Comparison of ENCODE assay signal across 7 cellular contexts in genomic region chr13:23433171-23434153, GRCh38. TPM values are rescaled to one million over a fixed set of nuclear protein-coding genes. Genes with fewer than 3 reads are reported as not detected.
A peak's percentile ranks its signal among the peaks of the same experiment; 100 is the strongest.
DNase-seq lines count a peak whose midpoint lies in the region; ATAC-seq, FAIRE-seq and TF ChIP-seq lines count a peak whose summit lies in the region.

TSS of gene SACS (minus strand) at chr13:23433702. CDS start at chr13:23411239, 22,463 bp downstream.

- TF ChIP-seq POLR2A in H54 (IDR thresholded peaks at IDR 0.05; ENCODE audit: low read depth, low read length): peak; percentile 46; the same call in 1 of the 2 replicates

- H3K4me1 Mint-ChIP-seq in stimulated activated effector memory CD8-positive, alpha-beta T cell treated with anti-CD3 and anti-CD28 coated beads, Interleukin-12 subunit alpha, Interleukin-12 subunit beta, amount 100 ng/mL, for 72 hours: peaks cover 9% of the 10 kb centered on the region

- H3K4me1 ChIP-seq in colonic mucosa (no peaks in the 10 kb centered on the region), kidney (ENCODE audit: control insufficient read depth in 1 of 2, insufficient read depth in 1 of 2, low read depth in 1 of 2, low read length in 2 of 2) (peaks cover 0 to 4% of the 10 kb centered on the region in 2 donors)

- no peak within 1 kb of the TSS for H3K27ac ChIP-seq in colonic mucosa
- H3K27ac ChIP-seq in kidney (ENCODE audit: low read depth in 2 of 2, low read length in 2 of 2): no peak within 1 kb of the TSS

- H3K4me3 Mint-ChIP-seq in stimulated activated effector memory CD8-positive, alpha-beta T cell treated with anti-CD3 and anti-CD28 coated beads, Interleukin-12 subunit alpha, Interleukin-12 subunit beta, amount 100 ng/mL, for 72 hours: no peak within 1 kb of the TSS

- no peaks in the 10 kb centered on the region for H3K9me3 Mint-ChIP-seq in stimulated activated effector memory CD8-positive, alpha-beta T cell treated with anti-CD3 and anti-CD28 coated beads, Interleukin-12 subunit alpha, Interleukin-12 subunit beta, amount 100 ng/mL, for 72 hours

- TF ChIP-seq CTCF in colonic mucosa (IDR thresholded peaks at IDR 0.05) (no peak), kidney (IDR thresholded peaks at IDR 0.05; ENCODE audit: borderline replicate concordance, extremely low read depth, insufficient read depth) (no peak)

- no peak within 1 kb of the TSS for H3K27ac Mint-ChIP-seq in stimulated activated effector memory CD8-positive, alpha-beta T cell treated with anti-CD3 and anti-CD28 coated beads, Interleukin-12 subunit alpha, Interleukin-12 subunit beta, amount 100 ng/mL, for 72 hours

- intact Hi-C loops in colonic mucosa (cut with DNase I) (no loop called here), kidney (cut with DNase I) (no loop called here)

- no peak for FAIRE-seq in H54 (lab: Jason Lieb, UNC)
- no peak for FAIRE-seq in kidney (lab: Jason Lieb, UNC)

- H3K36me3 Mint-ChIP-seq in stimulated activated effector memory CD8-positive, alpha-beta T cell treated with anti-CD3 and anti-CD28 coated beads, Interleukin-12 subunit alpha, Interleukin-12 subunit beta, amount 100 ng/mL, for 72 hours: no peaks in the 10 kb centered on the region

- H3K9ac ChIP-seq in colonic mucosa (ENCODE audit: low read depth in 2 of 2, low read length in 2 of 2): no peak within 1 kb of the TSS
- no peak within 1 kb of the TSS for H3K9ac ChIP-seq in kidney (ENCODE audit: low read length in 2 of 2)

- peak; percentile 37 for ATAC-seq in stimulated activated effector memory CD8-positive, alpha-beta T cell treated with anti-CD3 and anti-CD28 coated beads, Interleukin-12 subunit alpha, Interleukin-12 subunit beta, amount 100 ng/mL, for 72 hours
- no peak for ATAC-seq in GM19395 (IDR thresholded peaks at IDR 0.05; ENCODE audit: unreplicated experiment)

- H3K36me3 ChIP-seq in colonic mucosa (no peaks in the 10 kb centered on the region), kidney (ENCODE audit: control insufficient read depth in 1 of 2, insufficient read depth in 2 of 2, low read length in 2 of 2) (no peaks in the 10 kb centered on the region)

- H3K4me3 ChIP-seq in colonic mucosa (peak within 1 kb of the TSS; percentile 27), kidney (ENCODE audit: low read length in 2 of 2) (peak within 1 kb of the TSS; percentile 15 to 52)

- DNase-seq in H54 (ENCODE audit: insufficient read length, low spot score): peak; percentile 6
- DNase-seq in NCI-H526 (lab: John Stamatoyannopoulos, UW): peak; percentile 73 to 90
- no peak for DNase-seq in colonic mucosa
- no peak for DNase-seq in kidney
- DNase-seq in stimulated activated effector memory CD8-positive, alpha-beta T cell treated with anti-CD3 and anti-CD28 coated beads, Interleukin-12 subunit alpha, Interleukin-12 subunit beta, amount 100 ng/mL, for 72 hours (ENCODE audit: low spot score in 2 of 2): peak in 1 of 2 donors; percentile 46
- no peak for DNase-seq in NK-92 treated with Interleukin-12 subunit alpha and Interleukin-12 subunit beta, amount 100 ng/mL, for 24 hours (lab: John Stamatoyannopoulos, UW)

- H3K9me3 ChIP-seq in colonic mucosa (no peaks in the 10 kb centered on the region), kidney (ENCODE audit: control insufficient read depth in 1 of 2, low read length in 2 of 2) (no peaks in the 10 kb centered on the region)

- H3K27me3 ChIP-seq in colonic mucosa: no peaks in the 10 kb centered on the region

RNA-seq across cellular contexts. Expression of gene SACS, which starts in this region (rescaled TPM):
- 1 to 10 TPM; 4.9 to 5.4 TPM for total RNA-seq in colonic mucosa
- total RNA-seq in kidney: 12.5 TPM
- polyA plus RNA-seq in kidney (ENCODE audit: insufficient read depth, low read depth, low replicate concordance): 0.58 TPM

Comparison
In these comparisons a context has a peak if more than half of its experiments do, and no peak if none do; other contexts are left out.
1. DNase-seq: peak in H54 (single experiment) and NCI-H526 (2 of 2); none in colonic mucosa (single experiment), kidney (single experiment) and NK-92 treated with Interleukin-12 subunit alpha and Interleukin-12 subunit beta, amount 100 ng/mL, for 24 hours (single experiment).